In the genomic region with DNA sequence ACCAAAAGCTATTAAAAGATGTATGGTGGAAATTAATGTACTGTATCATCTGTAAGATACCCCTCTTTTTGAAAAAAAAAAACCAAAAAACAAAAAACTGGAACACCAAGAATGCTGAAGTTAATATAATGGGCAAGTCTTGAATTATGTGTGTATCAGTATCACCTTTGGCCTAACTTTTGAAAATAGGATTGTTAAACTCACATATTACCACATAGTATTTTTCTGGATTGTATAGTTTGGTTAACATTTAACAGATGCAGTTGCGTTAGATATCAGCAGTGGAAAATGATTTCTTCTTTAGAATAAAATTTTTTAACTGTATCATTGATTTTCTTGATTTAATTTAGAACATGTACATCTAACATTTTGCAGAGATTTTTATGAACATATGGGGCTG, we compare ENCODE assay signal across 25 cellular contexts.
DNase-seq lines count a peak whose midpoint lies in the region; ATAC-seq, FAIRE-seq and TF ChIP-seq lines count a peak whose summit lies in the region.
"Had no signal": no experiment of that assay in that cellular context is flagged by ENCODE, and none has a peak within 500 bp of the region (broad histone marks: within the 10 kb centered on the region; RNA-seq: fewer than 3 reads in every experiment).

No MANE protein-coding gene starts in this region.

- no peaks in the 10 kb centered on the region for H3K9me1 ChIP-seq in keratinocyte (ENCODE audit: control insufficient read depth, extremely low read depth, insufficient read depth, low read length)

- no peak overlapping the region for H3K4me2 ChIP-seq in keratinocyte (ENCODE audit: control insufficient read depth, extremely low read depth, insufficient read depth, low read depth, low read length)
- H3K4me2 ChIP-seq: A549, BLaER1 had no signal

- TF ChIP-seq CTCF in keratinocyte (optimal IDR thresholded peaks at IDR 0.05 in 1 of 3, IDR thresholded peaks at IDR 0.05 in 1 of 3, conservative IDR thresholded peaks at IDR 0.05 in 1 of 3; ENCODE audit: extremely low read depth in 1 of 3, insufficient read depth in 2 of 3, low read length in 3 of 3) (no peak), mucosa of descending colon (IDR thresholded peaks at IDR 0.05) (no peak), right lobe of liver (IDR thresholded peaks at IDR 0.05) (no peak)

- no peak overlapping the region for H3K27ac ChIP-seq in keratinocyte (ENCODE audit: control insufficient read depth, insufficient read depth, low read length)
- no peak overlapping the region for H3K27ac ChIP-seq in right lobe of liver
- H3K27ac ChIP-seq: 22Rv1, A549, BLaER1 had no signal

- H3K9me3 ChIP-seq in keratinocyte (ENCODE audit: control insufficient read depth, low read depth, low read length) (no peaks in the 10 kb centered on the region), mucosa of descending colon (no peaks in the 10 kb centered on the region), right lobe of liver (no peaks in the 10 kb centered on the region)
- H3K9me3 ChIP-seq: A549, BE2C, BLaER1 had no signal

- DNase-seq in keratinocyte (ENCODE audit: low read depth, low spot score) (no peak), mucosa of descending colon (no peak), AG20443 (ENCODE audit: low spot score) (no peak), right lobe of liver (no peak), NCI-H526 (lab: John Stamatoyannopoulos, UW) (no peak)
- DNase-seq: BE2C; C1 segment of cervical spinal cord; CD4-positive, alpha-beta memory T cell; CD4-positive, CD25-positive, alpha-beta regulatory T cell; CD8-positive, alpha-beta memory T cell; COR-L47; DMS 273 treated with DMSO at 0.1 percent for 48 hours; DMS153; DMS53; DMS79; DND-41; EL; GDM1 had no signal

- ATAC-seq in mucosa of descending colon (peak; percentile 69), right lobe of liver (no peak)
- ATAC-seq: A549, GM12878 had no signal

- no peaks in the 10 kb centered on the region for H4K20me1 ChIP-seq in keratinocyte (ENCODE audit: control insufficient read depth, extremely low read depth, insufficient read depth, low read length)
- H4K20me1 ChIP-seq: BLaER1 had no signal

- no peak overlapping the region for H3K9ac ChIP-seq in keratinocyte (ENCODE audit: control insufficient read depth, extremely low read depth, insufficient read depth, low read length)
- H3K9ac ChIP-seq: BLaER1 had no signal

- H3K27me3 ChIP-seq in keratinocyte (ENCODE audit: control insufficient read depth, extremely low read depth, insufficient read depth, low read length) (no peaks in the 10 kb centered on the region), right lobe of liver (no peaks in the 10 kb centered on the region)
- H3K27me3 ChIP-seq: BE2C, BLaER1 had no signal

- WGBS in right lobe of liver (ENCODE audit: insufficient coverage, low coverage, low lambda C conversion rate, missing lambda C conversion rate), result 68% methylated on average over 1 of the region's 1 CpG

- intact Hi-C loops in mucosa of descending colon (cut with DNase I, micrococcal nuclease), result no loop called here
- intact Hi-C loops in right lobe of liver (cut with DNase I), result no loop called here

- H2AFZ ChIP-seq in keratinocyte (ENCODE audit: control insufficient read depth, low read length), result no peak overlapping the region

- H3K4me1 ChIP-seq in keratinocyte (ENCODE audit: control insufficient read depth, extremely low read depth, insufficient read depth, low read length), result no peaks in the 10 kb centered on the region
- H3K4me1 ChIP-seq in mucosa of descending colon (ENCODE audit: low read depth), result peaks cover 6% of the 10 kb centered on the region
- H3K4me1 ChIP-seq in right lobe of liver, result no peaks in the 10 kb centered on the region
- H3K4me1 ChIP-seq: A549, BE2C had no signal

- FAIRE-seq in colon (lab: Jason Lieb, UNC), result peak; percentile 14
- peak; percentile 9 for FAIRE-seq in keratinocyte (lab: Jason Lieb, UNC)
- FAIRE-seq: A549, GM12878, GM12892, GM18507 had no signal

- H3K4me3 ChIP-seq in keratinocyte (ENCODE audit: control insufficient read depth in 2 of 3, extremely low read depth in 1 of 3, insufficient read depth in 2 of 3, low read depth in 1 of 3, low read length in 3 of 3), result no peak overlapping the region
- no peak overlapping the region for H3K4me3 ChIP-seq in mucosa of descending colon
- H3K4me3 ChIP-seq in right lobe of liver, result no peak overlapping the region
- H3K4me3 ChIP-seq: A549, BLaER1, GM12878 had no signal

- dilution Hi-C loops in keratinocyte (cut with MboI; ENCODE audit: extremely low pct_ligation_motif_present, low sequenced_read_pairs), result no loop called here

- H3K36me3 ChIP-seq in keratinocyte (ENCODE audit: control insufficient read depth in 2 of 2, extremely low read depth in 1 of 2, insufficient read depth in 2 of 2, low read length in 2 of 2) (peaks cover 4 to 10% of the 10 kb centered on the region in 2 experiments), mucosa of descending colon (ENCODE audit: low read depth) (no peaks in the 10 kb centered on the region), right lobe of liver (no peaks in the 10 kb centered on the region)
- H3K36me3 ChIP-seq: BE2C had no signal

- no peaks in the 10 kb centered on the region for H3K79me2 ChIP-seq in keratinocyte (ENCODE audit: control insufficient read depth, insufficient read depth, low read length)

- TF ChIP-seq POLR2A in right lobe of liver (IDR thresholded peaks at IDR 0.05), result no peak
